ENCODE assay signal across 1 cellular context in genomic region chr5:179819296-179820126, GRCh38.
TF ChIP-seq lines count a peak whose summit lies in the region.

No MANE protein-coding gene starts in this region.

TF ChIP-seq in GM12878, 131 proteins besides CTCF, POLR2A, EP300 and RAD21 (continued from another document):
- TF ChIP-seq USF2 (IDR thresholded peaks at IDR 0.05; ENCODE audit: borderline replicate concordance, low read depth, low read length) (peak; percentile 20), ZNF687 (IDR thresholded peaks at IDR 0.05) (peak; percentile 100), SUZ12 (IDR thresholded peaks at IDR 0.05; ENCODE audit: unreplicated experiment) (no peak), HDGF (IDR thresholded peaks at IDR 0.05) (peak; percentile 95), SIN3A (IDR thresholded peaks at IDR 0.05; ENCODE audit: low read depth, low read length) (peak; percentile 28), TARDBP (IDR thresholded peaks at IDR 0.05; ENCODE audit: borderline replicate concordance) (no peak), DPF2 (IDR thresholded peaks at IDR 0.05) (peak; percentile 74), KLF5 (IDR thresholded peaks at IDR 0.05; ENCODE audit: partially characterized antibody) (peak; percentile 21), STAT3 (IDR thresholded peaks at IDR 0.05; ENCODE audit: low read depth, low read length) (no peak), POU2F2 (IDR thresholded peaks at IDR 0.05; ENCODE audit: borderline replicate concordance, low read depth, low read length) (no peak), LARP7 (IDR thresholded peaks at IDR 0.05) (peak; percentile 20; the same call in 1 of the 2 replicates), SREBF2 (IDR thresholded peaks at IDR 0.05; ENCODE audit: low read length) (no peak), CREM (IDR thresholded peaks at IDR 0.05; ENCODE audit: low read depth) (no peak), CBFB (IDR thresholded peaks at IDR 0.05; ENCODE audit: low read depth) (no peak), ATF3 (IDR thresholded peaks at IDR 0.05; ENCODE audit: borderline replicate concordance, extremely low read depth, low read depth, low read length) (no peak), STAT1 (conservative IDR thresholded peaks at IDR 0.05) (no peak), TCF12 (IDR thresholded peaks at IDR 0.05; ENCODE audit: low read depth, low read length) (0 out of 2 replicates have a peak, but pooled peaks have one; percentile 6), IRF5 (IDR thresholded peaks at IDR 0.05; ENCODE audit: borderline replicate concordance) (no peak), SRF (IDR thresholded peaks at IDR 0.05; ENCODE audit: low read depth in 2 of 2, low read length in 2 of 2) (no peak), IRF4 (IDR thresholded peaks at IDR 0.05; ENCODE audit: low read depth, low read length) (no peak), SPI1 (IDR thresholded peaks at IDR 0.05; ENCODE audit: borderline replicate concordance, insufficient read depth, low read depth, low read length) (no peak), ZNF592 (IDR thresholded peaks at IDR 0.05) (peak; percentile 93)
- TF ChIP-seq, protein P1, sequence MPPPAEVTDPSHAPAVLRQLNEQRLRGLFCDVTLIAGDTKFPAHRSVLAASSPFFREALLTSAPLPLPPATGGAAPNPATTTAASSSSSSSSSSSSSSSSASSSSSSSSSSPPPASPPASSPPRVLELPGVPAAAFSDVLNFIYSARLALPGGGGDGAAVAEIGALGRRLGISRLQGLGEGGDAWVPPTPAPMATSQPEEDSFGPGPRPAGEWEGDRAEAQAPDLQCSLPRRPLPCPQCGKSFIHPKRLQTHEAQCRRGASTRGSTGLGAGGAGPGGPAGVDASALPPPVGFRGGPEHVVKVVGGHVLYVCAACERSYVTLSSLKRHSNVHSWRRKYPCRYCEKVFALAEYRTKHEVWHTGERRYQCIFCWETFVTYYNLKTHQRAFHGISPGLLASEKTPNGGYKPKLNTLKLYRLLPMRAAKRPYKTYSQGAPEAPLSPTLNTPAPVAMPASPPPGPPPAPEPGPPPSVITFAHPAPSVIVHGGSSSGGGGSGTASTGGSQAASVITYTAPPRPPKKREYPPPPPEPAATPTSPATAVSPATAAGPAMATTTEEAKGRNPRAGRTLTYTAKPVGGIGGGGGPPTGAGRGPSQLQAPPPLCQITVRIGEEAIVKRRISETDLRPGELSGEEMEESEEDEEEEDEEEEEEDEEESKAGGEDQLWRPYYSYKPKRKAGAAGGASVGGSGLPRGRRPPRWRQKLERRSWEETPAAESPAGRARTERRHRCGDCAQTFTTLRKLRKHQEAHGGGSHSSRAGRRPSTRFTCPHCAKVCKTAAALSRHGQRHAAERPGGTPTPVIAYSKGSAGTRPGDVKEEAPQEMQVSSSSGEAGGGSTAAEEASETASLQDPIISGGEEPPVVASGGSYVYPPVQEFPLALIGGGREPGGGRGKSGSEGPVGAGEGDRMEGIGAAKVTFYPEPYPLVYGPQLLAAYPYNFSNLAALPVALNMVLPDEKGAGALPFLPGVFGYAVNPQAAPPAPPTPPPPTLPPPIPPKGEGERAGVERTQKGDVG (CRISPR knock-in tag; IDR thresholded peaks at IDR 0.05) = peak; percentile 71
- TF ChIP-seq, protein P2, sequence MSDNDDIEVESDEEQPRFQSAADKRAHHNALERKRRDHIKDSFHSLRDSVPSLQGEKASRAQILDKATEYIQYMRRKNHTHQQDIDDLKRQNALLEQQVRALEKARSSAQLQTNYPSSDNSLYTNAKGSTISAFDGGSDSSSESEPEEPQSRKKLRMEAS (IDR thresholded peaks at IDR 0.05; ENCODE audit: low read depth, low read length) = peak; percentile 91
